8 cellular contexts compared by ENCODE assay signal in the genomic region with DNA sequence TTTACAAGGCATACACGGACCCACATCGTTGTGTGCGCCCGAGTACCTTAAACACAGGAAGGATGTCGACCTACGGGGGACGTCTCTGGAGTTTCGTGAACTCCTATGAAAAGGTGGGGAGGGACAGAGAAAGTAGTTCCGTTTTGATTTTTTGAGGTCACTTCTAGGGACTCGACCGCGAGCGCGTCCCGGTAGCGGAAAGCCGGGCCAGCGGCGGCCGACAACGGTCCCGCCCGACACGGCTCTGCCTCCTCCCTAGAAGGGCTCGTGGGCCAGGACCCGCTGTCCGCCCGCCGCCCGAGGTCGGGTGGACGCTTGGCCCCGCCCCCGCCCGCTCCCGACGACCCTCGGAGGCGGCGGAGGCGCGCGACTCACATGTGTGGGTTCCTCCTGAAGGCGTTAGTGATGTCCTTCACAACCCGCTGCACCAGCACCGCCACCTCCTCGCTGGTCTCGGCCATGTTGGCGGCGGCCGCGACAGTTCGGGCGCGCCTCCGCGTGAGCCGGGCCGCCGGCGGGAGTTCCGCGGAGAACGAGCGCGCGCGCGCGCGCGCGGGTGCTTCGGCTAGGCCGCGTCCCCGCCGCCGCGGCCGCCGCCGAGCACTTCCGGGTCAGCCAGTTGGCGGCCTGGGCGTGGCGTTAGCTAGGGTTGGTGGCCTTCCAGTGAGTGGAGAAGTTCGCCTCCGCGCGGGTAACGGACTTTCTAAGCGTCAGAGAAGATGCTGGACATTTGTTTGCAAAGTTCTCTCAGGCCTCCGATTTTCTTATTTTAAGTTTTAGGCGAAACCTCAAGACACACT. TPM values are rescaled to one million over a fixed set of nuclear protein-coding genes. Genes with fewer than 3 reads are reported as not detected.
DNase-seq lines count a peak whose midpoint lies in the region; ATAC-seq and FAIRE-seq lines count a peak whose summit lies in the region.

A gene with protein sequence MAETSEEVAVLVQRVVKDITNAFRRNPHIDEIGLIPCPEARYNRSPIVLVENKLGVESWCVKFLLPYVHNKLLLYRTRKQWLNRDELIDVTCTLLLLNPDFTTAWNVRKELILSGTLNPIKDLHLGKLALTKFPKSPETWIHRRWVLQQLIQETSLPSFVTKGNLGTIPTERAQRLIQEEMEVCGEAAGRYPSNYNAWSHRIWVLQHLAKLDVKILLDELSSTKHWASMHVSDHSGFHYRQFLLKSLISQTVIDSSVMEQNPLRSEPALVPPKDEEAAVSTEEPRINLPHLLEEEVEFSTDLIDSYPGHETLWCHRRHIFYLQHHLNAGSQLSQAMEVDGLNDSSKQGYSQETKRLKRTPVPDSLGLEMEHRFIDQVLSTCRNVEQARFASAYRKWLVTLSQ (minus strand): TSS at position 534 of the 800 bp plus-strand sequence. CDS start 73 bp downstream, at position 461.

- no peaks in the 10 kb centered on the region for H3K9me3 ChIP-seq in endocrine pancreas (ENCODE audit: control insufficient read depth, low read length)

- H3K9ac ChIP-seq in endocrine pancreas (ENCODE audit: control insufficient read depth, insufficient read depth, low read length) (peak within 1 kb of the TSS; percentile 88), mesendoderm (ENCODE audit: low read length) (peak within 1 kb of the TSS; percentile 97)

- H3K4me2 ChIP-seq in mesendoderm (ENCODE audit: low read length): peak within 1 kb of the TSS; percentile 86

- H4K5ac ChIP-seq in mesendoderm (ENCODE audit: low read length): no peak within 1 kb of the TSS

- no peaks in the 10 kb centered on the region for H3K9me3 Mint-ChIP-seq in activated CD8-positive, alpha-beta memory T cell treated with anti-CD3 and anti-CD28 coated beads, Interleukin-2, amount 10 ng/mL, durations not matched to agents 7 days and 5 days (ENCODE audit: low read depth)

- peak within 1 kb of the TSS; percentile 38 for H2BK15ac ChIP-seq in mesendoderm (replicated peaks; ENCODE audit: low read depth)

- peaks cover 15% of the 10 kb centered on the region for H3K36me3 Mint-ChIP-seq in activated CD8-positive, alpha-beta memory T cell treated with anti-CD3 and anti-CD28 coated beads, Interleukin-2, amount 10 ng/mL, durations not matched to agents 7 days and 5 days

- peak within 1 kb of the TSS; percentile 84 for H3K23ac ChIP-seq in mesendoderm (ENCODE audit: low read length)

- H2AK5ac ChIP-seq in mesendoderm (ENCODE audit: low read length): no peak within 1 kb of the TSS

- H4K8ac ChIP-seq in mesendoderm (ENCODE audit: low read depth, low read length): peak within 1 kb of the TSS; percentile 91

- peaks cover 26% of the 10 kb centered on the region for H3K79me2 ChIP-seq in mesendoderm (ENCODE audit: control insufficient read depth, insufficient read depth, low read length)

- WGBS in mesendoderm (ENCODE audit: extremely low coverage, insufficient coverage, low lambda C conversion rate): no CpG with 5 or more reads among the region's 95 CpGs

- FAIRE-seq in HTR-8/SVneo (lab: Jason Lieb, UNC): peak; percentile 87

- peaks cover 8% of the 10 kb centered on the region for H3K4me1 ChIP-seq in endocrine pancreas (ENCODE audit: control insufficient read depth, insufficient read depth, low read length)
- peaks cover 3% of the 10 kb centered on the region for H3K4me1 ChIP-seq in mesendoderm (ENCODE audit: control insufficient read depth, low read depth, low read length)

- H3K4me3 ChIP-seq in endocrine pancreas (ENCODE audit: control insufficient read depth, insufficient read depth, low read length) (peak within 1 kb of the TSS; percentile 93), mesendoderm (ENCODE audit: low read length) (peak within 1 kb of the TSS; percentile 94)

- peak within 1 kb of the TSS; percentile 96 for H3K56ac ChIP-seq in mesendoderm (ENCODE audit: low read length)

- DNase-seq in COR-L47 (lab: John Stamatoyannopoulos, UW) (peak; percentile 92), HTR-8/SVneo (ENCODE audit: insufficient read length, low spot score) (peak; percentile 75), NOMO-1 treated with DMSO at 0.1 percent for 48 hours (lab: John Stamatoyannopoulos, UW; ENCODE audit: unreplicated experiment) (peak; percentile 56), mesendoderm (peak; percentile 96)
- peak; percentile 91 for DNase-seq in activated CD8-positive, alpha-beta memory T cell treated with anti-CD3 and anti-CD28 coated beads, Interleukin-2, amount 10 ng/mL, durations not matched to agents 7 days and 5 days
- peak; percentile 86 for DNase-seq in stimulated activated CD8-positive, alpha-beta memory T cell treated with anti-CD3 and anti-CD28 coated beads, Interleukin-12 subunit alpha, Interleukin-12 subunit beta, amount 100 ng/mL, for 4 hours (ENCODE audit: low read depth)

- peak within 1 kb of the TSS; percentile 29 for H2BK120ac ChIP-seq in mesendoderm (ENCODE audit: low read depth, low read length)

- H3K27me3 ChIP-seq in endocrine pancreas (ENCODE audit: control insufficient read depth, insufficient read depth, low read length): no peaks in the 10 kb centered on the region
- no peaks in the 10 kb centered on the region for H3K27me3 ChIP-seq in mesendoderm (ENCODE audit: insufficient read depth, low read length, poor library complexity)

- peak within 1 kb of the TSS; percentile 97 for H3K4me3 Mint-ChIP-seq in activated CD8-positive, alpha-beta memory T cell treated with anti-CD3 and anti-CD28 coated beads, Interleukin-2, amount 10 ng/mL, durations not matched to agents 7 days and 5 days

- H3K27ac ChIP-seq in mesendoderm (ENCODE audit: low read depth, low read length): peak within 1 kb of the TSS; percentile 98

- peaks cover 24% of the 10 kb centered on the region for H3K4me1 Mint-ChIP-seq in activated CD8-positive, alpha-beta memory T cell treated with anti-CD3 and anti-CD28 coated beads, Interleukin-2, amount 10 ng/mL, durations not matched to agents 7 days and 5 days

- H3K36me3 ChIP-seq in endocrine pancreas (ENCODE audit: control insufficient read depth, insufficient read depth, low read length): no peaks in the 10 kb centered on the region
- H3K36me3 ChIP-seq in mesendoderm (ENCODE audit: control insufficient read depth, insufficient read depth, low read length): no peaks in the 10 kb centered on the region

- peak; percentile 88 for ATAC-seq in GM21381 (IDR thresholded peaks at IDR 0.05; ENCODE audit: unreplicated experiment)
- ATAC-seq in activated CD8-positive, alpha-beta memory T cell treated with anti-CD3 and anti-CD28 coated beads, Interleukin-2, amount 10 ng/mL, durations not matched to agents 7 days and 5 days: peak; percentile 91

- CTCF ChIA-PET in activated CD8-positive, alpha-beta memory T cell treated with anti-CD3 and anti-CD28 coated beads, Interleukin-2, amount 10 ng/mL, durations not matched to agents 7 days and 5 days (lab: Charles Lee): interaction anchor here (0.8 to 1.6 kb wide), 2 partner anchors 23 to 87 kb away, joined by 4 to 5 read pairs; no protein-coding TSS in a partner anchor

- H3K27me3 Mint-ChIP-seq in activated CD8-positive, alpha-beta memory T cell treated with anti-CD3 and anti-CD28 coated beads, Interleukin-2, amount 10 ng/mL, durations not matched to agents 7 days and 5 days: no peaks in the 10 kb centered on the region

- peak within 1 kb of the TSS; percentile 94 for H3K27ac Mint-ChIP-seq in activated CD8-positive, alpha-beta memory T cell treated with anti-CD3 and anti-CD28 coated beads, Interleukin-2, amount 10 ng/mL, durations not matched to agents 7 days and 5 days

- peaks cover 3% of the 10 kb centered on the region for H3K79me1 ChIP-seq in mesendoderm (ENCODE audit: low read length)

- H2BK5ac ChIP-seq in mesendoderm (ENCODE audit: low read length): peak within 1 kb of the TSS; percentile 74

- peak within 1 kb of the TSS; percentile 84 for H3K4ac ChIP-seq in mesendoderm (ENCODE audit: low read depth, low read length)

- H3K18ac ChIP-seq in mesendoderm (ENCODE audit: low read length): peak within 1 kb of the TSS; percentile 99

RNA-seq across cellular contexts. Expression of the gene that starts here (rescaled TPM):
- total RNA-seq in activated CD8-positive, alpha-beta memory T cell treated with anti-CD3 and anti-CD28 coated beads, Interleukin-2, amount 10 ng/mL, durations not matched to agents 7 days and 5 days: 10 to 100 TPM; 40.5 to 47.5 TPM
- polyA plus RNA-seq in mesendoderm (2013, experiment 1 of 2): 16.2 TPM
- 15.7 TPM for polyA plus RNA-seq in mesendoderm (2013, experiment 2 of 2)

Comparison
In these comparisons a context has a peak if more than half of its experiments do, and no peak if none do; other contexts are left out.
1. Peak in every context shown above with its lines: DNase-seq, ATAC-seq, H3K4me3 ChIP-seq and H3K27ac ChIP-seq.